1 cellular context compared by ENCODE assay signal in the genomic region with DNA sequence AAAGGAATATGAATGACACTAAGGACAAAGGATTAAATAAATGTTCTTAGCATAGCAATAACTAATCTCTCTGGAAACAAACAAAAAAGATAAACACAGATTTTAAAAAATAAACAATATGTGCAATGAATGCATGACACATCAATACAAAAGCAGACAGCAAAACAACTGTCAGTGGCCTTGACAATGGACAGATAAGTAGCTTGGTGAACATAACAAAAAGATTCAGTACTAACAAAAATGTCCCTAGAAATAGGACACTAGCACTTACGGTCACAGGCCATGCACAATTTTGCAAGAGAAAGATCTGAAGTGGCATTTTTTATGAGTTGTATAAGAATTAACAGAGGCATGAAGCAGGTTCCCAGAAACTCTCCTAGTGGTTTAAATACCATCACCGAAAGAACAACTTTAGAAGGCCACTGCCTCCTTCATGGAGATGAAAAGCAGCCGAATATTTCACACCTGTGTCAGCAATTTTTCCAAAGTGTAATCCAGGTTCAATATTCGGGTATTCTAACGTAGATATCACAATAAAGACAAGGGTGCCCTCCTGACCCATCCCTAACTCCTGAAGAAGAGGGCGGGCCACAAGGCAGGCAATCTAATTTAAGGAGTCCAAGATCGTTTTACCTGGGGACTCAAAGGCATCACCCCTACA.
TF ChIP-seq lines count a peak whose summit lies in the region.

No MANE protein-coding gene starts in this region.

TF ChIP-seq in HepG2, 621 proteins besides CTCF, POLR2A, EP300 and RAD21 (continued from another document):
- TF ChIP-seq, protein P1, sequence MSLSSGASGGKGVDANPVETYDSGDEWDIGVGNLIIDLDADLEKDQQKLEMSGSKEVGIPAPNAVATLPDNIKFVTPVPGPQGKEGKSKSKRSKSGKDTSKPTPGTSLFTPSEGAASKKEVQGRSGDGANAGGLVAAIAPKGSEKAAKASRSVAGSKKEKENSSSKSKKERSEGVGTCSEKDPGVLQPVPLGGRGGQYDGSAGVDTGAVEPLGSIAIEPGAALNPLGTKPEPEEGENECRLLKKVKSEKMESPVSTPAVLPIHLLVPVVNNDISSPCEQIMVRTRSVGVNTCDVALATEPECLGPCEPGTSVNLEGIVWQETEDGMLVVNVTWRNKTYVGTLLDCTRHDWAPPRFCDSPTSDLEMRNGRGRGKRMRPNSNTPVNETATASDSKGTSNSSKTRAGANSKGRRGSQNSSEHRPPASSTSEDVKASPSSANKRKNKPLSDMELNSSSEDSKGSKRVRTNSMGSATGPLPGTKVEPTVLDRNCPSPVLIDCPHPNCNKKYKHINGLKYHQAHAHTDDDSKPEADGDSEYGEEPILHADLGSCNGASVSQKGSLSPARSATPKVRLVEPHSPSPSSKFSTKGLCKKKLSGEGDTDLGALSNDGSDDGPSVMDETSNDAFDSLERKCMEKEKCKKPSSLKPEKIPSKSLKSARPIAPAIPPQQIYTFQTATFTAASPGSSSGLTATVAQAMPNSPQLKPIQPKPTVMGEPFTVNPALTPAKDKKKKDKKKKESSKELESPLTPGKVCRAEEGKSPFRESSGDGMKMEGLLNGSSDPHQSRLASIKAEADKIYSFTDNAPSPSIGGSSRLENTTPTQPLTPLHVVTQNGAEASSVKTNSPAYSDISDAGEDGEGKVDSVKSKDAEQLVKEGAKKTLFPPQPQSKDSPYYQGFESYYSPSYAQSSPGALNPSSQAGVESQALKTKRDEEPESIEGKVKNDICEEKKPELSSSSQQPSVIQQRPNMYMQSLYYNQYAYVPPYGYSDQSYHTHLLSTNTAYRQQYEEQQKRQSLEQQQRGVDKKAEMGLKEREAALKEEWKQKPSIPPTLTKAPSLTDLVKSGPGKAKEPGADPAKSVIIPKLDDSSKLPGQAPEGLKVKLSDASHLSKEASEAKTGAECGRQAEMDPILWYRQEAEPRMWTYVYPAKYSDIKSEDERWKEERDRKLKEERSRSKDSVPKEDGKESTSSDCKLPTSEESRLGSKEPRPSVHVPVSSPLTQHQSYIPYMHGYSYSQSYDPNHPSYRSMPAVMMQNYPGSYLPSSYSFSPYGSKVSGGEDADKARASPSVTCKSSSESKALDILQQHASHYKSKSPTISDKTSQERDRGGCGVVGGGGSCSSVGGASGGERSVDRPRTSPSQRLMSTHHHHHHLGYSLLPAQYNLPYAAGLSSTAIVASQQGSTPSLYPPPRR (CRISPR knock-in tag; IDR thresholded peaks at IDR 0.05; ENCODE audit: borderline replicate concordance): no peak
- TF ChIP-seq SMARCE1 (IDR thresholded peaks at IDR 0.05; ENCODE audit: borderline replicate concordance): no peak
- TF ChIP-seq SOX5 (CRISPR knock-in tag; IDR thresholded peaks at IDR 0.05; ENCODE audit: borderline replicate concordance): peak; percentile 81; the same call in 1 of the 2 replicates
- TF ChIP-seq, protein P2, sequence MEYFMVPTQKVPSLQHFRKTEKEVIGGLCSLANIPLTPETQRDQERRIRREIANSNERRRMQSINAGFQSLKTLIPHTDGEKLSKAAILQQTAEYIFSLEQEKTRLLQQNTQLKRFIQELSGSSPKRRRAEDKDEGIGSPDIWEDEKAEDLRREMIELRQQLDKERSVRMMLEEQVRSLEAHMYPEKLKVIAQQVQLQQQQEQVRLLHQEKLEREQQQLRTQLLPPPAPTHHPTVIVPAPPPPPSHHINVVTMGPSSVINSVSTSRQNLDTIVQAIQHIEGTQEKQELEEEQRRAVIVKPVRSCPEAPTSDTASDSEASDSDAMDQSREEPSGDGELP (IDR thresholded peaks at IDR 0.05; ENCODE audit: borderline replicate concordance, low read depth): no peak
- no peak for TF ChIP-seq TRIM24 (CRISPR knock-in tag; IDR thresholded peaks at IDR 0.05)
- no peak for TF ChIP-seq ZNF816 (CRISPR knock-in tag; IDR thresholded peaks at IDR 0.05; ENCODE audit: borderline replicate concordance)
- TF ChIP-seq MAFK (conservative IDR thresholded peaks at IDR 0.05 in 1 of 2, IDR thresholded peaks at IDR 0.05 in 1 of 2; ENCODE audit: low read length in 2 of 2): peak; percentile 83 to 86
- TF ChIP-seq FOXA3 (CRISPR knock-in tag; IDR thresholded peaks at IDR 0.05): peak; percentile 39
- peak; percentile 33; the same call in 1 of the 2 replicates for TF ChIP-seq NCOA2 (CRISPR knock-in tag; IDR thresholded peaks at IDR 0.05)
